Comparison of ENCODE assay signal across 8 cellular contexts in the genomic region with DNA sequence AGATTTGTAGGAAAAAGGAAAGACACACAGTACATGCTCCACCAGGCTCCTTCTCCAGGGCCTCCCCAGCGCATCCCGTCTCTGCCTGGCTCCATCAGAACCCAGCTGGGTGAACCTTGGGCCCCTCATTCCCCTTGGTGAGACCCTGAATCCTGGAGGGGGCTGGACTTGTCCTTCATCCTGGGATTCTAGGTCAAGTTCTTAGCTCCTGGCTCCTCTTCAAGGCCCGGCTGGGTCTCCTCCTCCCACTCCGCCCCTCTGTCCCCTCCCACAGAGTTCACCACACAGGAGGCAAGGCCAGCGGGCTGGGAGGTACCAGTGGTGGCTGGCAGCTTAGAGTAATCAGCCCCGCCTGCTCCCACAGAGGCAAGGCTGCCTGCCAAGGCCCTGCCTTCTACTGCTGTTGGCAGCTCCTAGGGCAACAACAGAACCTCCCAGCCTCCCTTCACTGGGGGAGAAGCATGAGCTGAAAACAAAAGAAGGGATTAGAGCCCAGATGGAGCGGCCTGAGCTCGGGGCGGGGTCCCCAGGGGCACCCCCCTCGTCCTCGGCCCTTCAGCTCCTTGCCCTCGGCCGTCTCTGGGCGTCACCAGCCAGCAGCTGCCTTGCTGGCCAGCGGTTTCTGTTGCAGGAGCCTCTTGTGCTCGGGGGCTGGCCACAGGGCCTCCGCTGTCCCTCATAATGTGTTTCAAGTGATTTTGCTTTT. TPM values are rescaled to one million over a fixed set of nuclear protein-coding genes. Genes with fewer than 3 reads are reported as not detected.
DNase-seq lines count a peak whose midpoint lies in the region; FAIRE-seq and TF ChIP-seq lines count a peak whose summit lies in the region.

No MANE protein-coding gene starts in this region.

- H3K27me3 ChIP-seq in PC-9 (ENCODE audit: insufficient read depth, low read depth): no peaks in the 10 kb centered on the region
- H3K27me3 ChIP-seq in keratinocyte (ENCODE audit: control insufficient read depth, extremely low read depth, insufficient read depth, low read length): no peaks in the 10 kb centered on the region

- H3K4me1 ChIP-seq in PC-9 (replicated peaks; ENCODE audit: insufficient read depth) (peaks cover 43% of the 10 kb centered on the region), keratinocyte (ENCODE audit: control insufficient read depth, extremely low read depth, insufficient read depth, low read length) (peaks cover 33% of the 10 kb centered on the region)

- H3K4me3 Mint-ChIP-seq in activated CD4-positive, alpha-beta memory T cell treated with anti-CD3 and anti-CD28 coated beads for 36 hours: no peak overlapping the region

- no TSS peak for BruUV-seq in PC-9 (replicated peaks; lab: Mats Ljungman, UMichigan)

- POLR2A ChIA-PET in PC-9 (lab: Charles Lee; ENCODE audit: unreplicated experiment): interaction anchor here (0.6 to 0.9 kb wide), 3 partner anchors 20 to 593 kb away, joined by 3 to 7 read pairs (median 7); a partner anchor contains a TSS
- POLR2A ChIA-PET in activated CD4-positive, alpha-beta memory T cell treated with anti-CD3 and anti-CD28 coated beads for 36 hours (lab: Charles Lee): interaction anchor here (1.5 kb wide), 1 partner anchor 61 kb away, joined by 3 read pairs; no protein-coding TSS in a partner anchor

- peaks cover 3% of the 10 kb centered on the region for H3K4me1 Mint-ChIP-seq in activated CD4-positive, alpha-beta memory T cell treated with anti-CD3 and anti-CD28 coated beads for 36 hours (ENCODE audit: low read depth)

- intact Hi-C loops in PC-9 (cut with micrococcal nuclease; ENCODE audit: unreplicated experiment): no loop called here
- intact Hi-C loops in activated CD4-positive, alpha-beta memory T cell treated with anti-CD3 and anti-CD28 coated beads for 36 hours (cut with micrococcal nuclease): no loop called here

- no peaks in the 10 kb centered on the region for H3K9me3 Mint-ChIP-seq in activated CD4-positive, alpha-beta memory T cell treated with anti-CD3 and anti-CD28 coated beads for 36 hours

- no peaks in the 10 kb centered on the region for H4K20me1 ChIP-seq in PC-9 (ENCODE audit: insufficient read depth)
- H4K20me1 ChIP-seq in keratinocyte (ENCODE audit: control insufficient read depth, extremely low read depth, insufficient read depth, low read length): no peaks in the 10 kb centered on the region

- H3K79me2 ChIP-seq in PC-9 (ENCODE audit: low read depth) (no peaks in the 10 kb centered on the region), keratinocyte (ENCODE audit: control insufficient read depth, insufficient read depth, low read length) (no peaks in the 10 kb centered on the region)

- peaks cover 15% of the 10 kb centered on the region for H3F3A ChIP-seq in PC-9 (ENCODE audit: insufficient read depth, low read depth)

- H3K36me3 Mint-ChIP-seq in activated CD4-positive, alpha-beta memory T cell treated with anti-CD3 and anti-CD28 coated beads for 36 hours: no peaks in the 10 kb centered on the region

- H3K9me1 ChIP-seq in keratinocyte (ENCODE audit: control insufficient read depth, extremely low read depth, insufficient read depth, low read length): no peaks in the 10 kb centered on the region

- H3K4me3 ChIP-seq in PC-9: no peak overlapping the region
- H3K4me3 ChIP-seq in keratinocyte (ENCODE audit: control insufficient read depth in 2 of 3, extremely low read depth in 1 of 3, insufficient read depth in 2 of 3, low read depth in 1 of 3, low read length in 3 of 3): peak overlapping the region in 1 of 3 experiments; percentile 33
- peak overlapping the region in 2 of 7 experiments; percentile 1 to 17 for H3K4me3 ChIP-seq in skin epidermis

- H3K9me2 ChIP-seq in PC-9 (ENCODE audit: insufficient read depth): no peaks in the 10 kb centered on the region

- CTCF ChIA-PET in PC-9 (lab: Charles Lee): interaction anchor here (0.6 kb wide), 1 partner anchor 608 kb away, joined by 3 read pairs; no protein-coding TSS in a partner anchor
- CTCF ChIA-PET in activated CD4-positive, alpha-beta memory T cell treated with anti-CD3 and anti-CD28 coated beads for 36 hours (lab: Charles Lee): no interaction called here

- H3K27ac ChIP-seq in PC-9 (peak overlapping the region; percentile 23; the same call in 1 of the 2 replicates), keratinocyte (ENCODE audit: control insufficient read depth, insufficient read depth, low read length) (peak overlapping the region; percentile 40), skin epidermis (peak overlapping the region; percentile 39 to 93 (median 86))

- peak overlapping the region; percentile 67 for H3K4me2 ChIP-seq in PC-9
- peak overlapping the region; percentile 62 for H3K4me2 ChIP-seq in keratinocyte (ENCODE audit: control insufficient read depth, extremely low read depth, insufficient read depth, low read depth, low read length)

- FAIRE-seq in keratinocyte (lab: Jason Lieb, UNC): no peak

- H2AFZ ChIP-seq in PC-9 (no peak overlapping the region), keratinocyte (ENCODE audit: control insufficient read depth, low read length) (peak overlapping the region; percentile 78)

- no peaks in the 10 kb centered on the region for H3K9me3 ChIP-seq in PC-9 (ENCODE audit: insufficient read depth, low read depth)
- no peaks in the 10 kb centered on the region for H3K9me3 ChIP-seq in keratinocyte (ENCODE audit: control insufficient read depth, low read depth, low read length)

- peak overlapping the region; percentile 41 for H3K9ac ChIP-seq in keratinocyte (ENCODE audit: control insufficient read depth, extremely low read depth, insufficient read depth, low read length)

- H3K27ac Mint-ChIP-seq in activated CD4-positive, alpha-beta memory T cell treated with anti-CD3 and anti-CD28 coated beads for 36 hours: no peak overlapping the region

- no peak for TF ChIP-seq CTCF in PC-9 (conservative IDR thresholded peaks at IDR 0.05)
- TF ChIP-seq CTCF in keratinocyte (optimal IDR thresholded peaks at IDR 0.05 in 1 of 3, IDR thresholded peaks at IDR 0.05 in 1 of 3, conservative IDR thresholded peaks at IDR 0.05 in 1 of 3; ENCODE audit: extremely low read depth in 1 of 3, insufficient read depth in 2 of 3, low read length in 3 of 3): no peak

- DNase-seq in DMS 273 (lab: John Stamatoyannopoulos, UW; ENCODE audit: unreplicated experiment): peak; percentile 99
- DNase-seq in HUDEP-2 (lab: John Stamatoyannopoulos, UW; ENCODE audit: unreplicated experiment in 76 of 76): peak in 75 of 76 experiments; percentile 26 to 97 (median 94)
- DNase-seq in PC-9: peak; percentile 81 to 91
- DNase-seq in central memory CD4-positive, alpha-beta T cell: peak; percentile 8
- no peak for DNase-seq in keratinocyte (ENCODE audit: low read depth, low spot score)
- no peak for DNase-seq in activated CD4-positive, alpha-beta memory T cell treated with anti-CD3 and anti-CD28 coated beads for 36 hours
- no peak for DNase-seq in stimulated activated CD4-positive, alpha-beta T cell treated with anti-CD3 and anti-CD28 coated beads, Interleukin-4, amount 100 ng/mL, for 24 hours

- H3K27me3 Mint-ChIP-seq in activated CD4-positive, alpha-beta memory T cell treated with anti-CD3 and anti-CD28 coated beads for 36 hours: no peaks in the 10 kb centered on the region

- H3K36me3 ChIP-seq in PC-9 (ENCODE audit: low read depth): no peaks in the 10 kb centered on the region
- H3K36me3 ChIP-seq in keratinocyte (ENCODE audit: control insufficient read depth in 2 of 2, extremely low read depth in 1 of 2, insufficient read depth in 2 of 2, low read length in 2 of 2): no peaks in the 10 kb centered on the region

- dilution Hi-C loops in keratinocyte (cut with MboI; ENCODE audit: extremely low pct_ligation_motif_present, low sequenced_read_pairs): no loop called here

RNA-seq across cellular contexts. Expression of a gene that starts 49.4 kb away (rescaled TPM):
- total RNA-seq in PC-9 (2021): 118 and 188 TPM in 2 replicates
- polyA plus RNA-seq in keratinocyte: 212 to 326 TPM (median 232 TPM) in 3 replicates
- 220 TPM for polyA plus RNA-seq in keratinocyte (2011; ENCODE audit: low read depth)
- polyA plus RNA-seq in keratinocyte (2011; cell fraction: cytosol; rRNA removed): 184 and 333 TPM in 2 replicates
- polyA plus RNA-seq in keratinocyte (2011; cell fraction: nucleus; rRNA removed): 134 and 170 TPM in 2 replicates
- 189 and 205 TPM in 2 replicates for polyA plus RNA-seq in keratinocyte (2012; ENCODE audit: low replicate concordance)
- 44.7 to 97.9 TPM (median 90.4 TPM) in 3 replicates for polyA minus RNA-seq in keratinocyte
- polyA minus RNA-seq in keratinocyte (2011; cell fraction: cytosol; rRNA and poly(A)+ RNA removed): 96.5 TPM
- 27.1 and 51.3 TPM in 2 replicates for polyA minus RNA-seq in keratinocyte (2011; cell fraction: nucleus; rRNA and poly(A)+ RNA removed)
- 100 to 1,000 TPM; 407 to 425 TPM for total RNA-seq in activated CD4-positive, alpha-beta memory T cell treated with anti-CD3 and anti-CD28 coated beads for 36 hours

Comparison
In these comparisons a context has a peak if more than half of its experiments do, and no peak if none do; other contexts are left out.
1. DNase-seq: peak in DMS 273 (single experiment), HUDEP-2 (75 of 76), PC-9 (2 of 2) and central memory CD4-positive, alpha-beta T cell (single experiment); none in keratinocyte (single experiment), activated CD4-positive, alpha-beta memory T cell treated with anti-CD3 and anti-CD28 coated beads for 36 hours (single experiment) and stimulated activated CD4-positive, alpha-beta T cell treated with anti-CD3 and anti-CD28 coated beads, Interleukin-4, amount 100 ng/mL, for 24 hours (single experiment).
2. H3K27ac ChIP-seq: peak in every context shown above with its lines; median percentile 86 in skin epidermis; 40 in keratinocyte; 23 in PC-9.